11 cellular contexts compared by ENCODE assay signal in genomic region chr3:122920986-122921385, GRCh38.
A peak's percentile ranks its signal among the peaks of the same experiment; 100 is the strongest.
DNase-seq lines count a peak whose midpoint lies in the region; ATAC-seq and TF ChIP-seq lines count a peak whose summit lies in the region.
"Had no signal": no experiment of that assay in that cellular context is flagged by ENCODE, and none has a peak within 500 bp of the region (broad histone marks: within the 10 kb centered on the region; RNA-seq: fewer than 3 reads in every experiment).

No MANE protein-coding gene starts in this region.

- no peak for TF ChIP-seq EP300 in suprapubic skin (IDR thresholded peaks at IDR 0.05)

- WGBS in suprapubic skin = 84% methylated on average over 3 of the region's 6 CpGs

- H3K9me3 ChIP-seq in RWPE2 (ENCODE audit: severe bottlenecking) (no peaks in the 10 kb centered on the region), suprapubic skin (no peaks in the 10 kb centered on the region)
- H3K9me3 ChIP-seq: Caco-2 had no signal

- H3K4me3 ChIP-seq in RWPE2 (ENCODE audit: severe bottlenecking) = no peak overlapping the region
- H3K4me3 ChIP-seq in suprapubic skin = no peak overlapping the region

- H3K4me1 ChIP-seq in RWPE2 (ENCODE audit: insufficient read depth, poor library complexity, severe bottlenecking) = no peaks in the 10 kb centered on the region
- peaks cover 11% of the 10 kb centered on the region for H3K4me1 ChIP-seq in suprapubic skin

- ATAC-seq in RWPE2 (ENCODE audit: low read depth) (no peak), GM19351 (IDR thresholded peaks at IDR 0.05; ENCODE audit: unreplicated experiment) (no peak)
- no peak for ATAC-seq in stimulated activated naive CD8-positive, alpha-beta T cell treated with anti-CD3 and anti-CD28 coated beads, Interleukin-15, Interleukin-2, amounts not matched to agents 100 U/mL and 50 U/mL, for 24 hours

- H3K36me3 ChIP-seq in RWPE2 (ENCODE audit: low read depth) (no peaks in the 10 kb centered on the region), suprapubic skin (no peaks in the 10 kb centered on the region)

- TF ChIP-seq POLR2A in suprapubic skin (IDR thresholded peaks at IDR 0.05) = no peak

- H3K27me3 ChIP-seq in RWPE2 (ENCODE audit: insufficient read depth, poor library complexity, severe bottlenecking) (peaks cover 27% of the 10 kb centered on the region), suprapubic skin (peaks cover 40% of the 10 kb centered on the region)

- no peak for TF ChIP-seq CTCF in RWPE2 (IDR thresholded peaks at IDR 0.05; ENCODE audit: poor library complexity, severe bottlenecking)
- no peak for TF ChIP-seq CTCF in suprapubic skin (IDR thresholded peaks at IDR 0.05)

- H3K27ac ChIP-seq in RWPE2 (ENCODE audit: poor library complexity, severe bottlenecking) (no peak overlapping the region), suprapubic skin (no peak overlapping the region)
- H3K27ac ChIP-seq: C4-2B had no signal

- DNase-seq in 8988T = peak; percentile 4
- DNase-seq in RWPE2 (ENCODE audit: low spot score) = peak; percentile 29
- DNase-seq in mesenteric fat pad (ENCODE audit: low spot score) = peak; percentile 60
- DNase-seq in suprapubic skin (ENCODE audit: low spot score in 2 of 2) = peak; percentile 25 to 55
- DNase-seq in stimulated activated naive CD8-positive, alpha-beta T cell treated with anti-CD3 and anti-CD28 coated beads, Interleukin-15, Interleukin-2, amounts not matched to agents 100 U/mL and 50 U/mL, for 24 hours = no peak
- no peak for DNase-seq in stimulated activated CD4-positive, alpha-beta T cell treated with anti-CD3 and anti-CD28 coated beads, Interleukin-4, amount 100 ng/mL, for 1 hour
- DNase-seq: Caco-2; CD4-positive, alpha-beta T cell; GDM1 had no signal

Comparison
In these comparisons a context has a peak if more than half of its experiments do, and no peak if none do; other contexts are left out.
1. DNase-seq: peak in 8988T (single experiment), RWPE2 (single experiment), mesenteric fat pad (single experiment) and suprapubic skin (2 of 2); none in stimulated activated naive CD8-positive, alpha-beta T cell treated with anti-CD3 and anti-CD28 coated beads, Interleukin-15, Interleukin-2, amounts not matched to agents 100 U/mL and 50 U/mL, for 24 hours (single experiment) and stimulated activated CD4-positive, alpha-beta T cell treated with anti-CD3 and anti-CD28 coated beads, Interleukin-4, amount 100 ng/mL, for 1 hour (single experiment).